2 cellular contexts compared by ENCODE assay signal in genomic region chr9:109499631-109500120, GRCh38.
A peak's percentile ranks its signal among the peaks of the same experiment; 100 is the strongest.
TF ChIP-seq lines count a peak whose summit lies in the region.

No MANE protein-coding gene starts in this region.

TF ChIP-seq in HCT116, 20 proteins besides CTCF, POLR2A, EP300 and RAD21 (continued from another document):
- TF ChIP-seq REST (IDR thresholded peaks at IDR 0.05; ENCODE audit: low read depth) = no peak
- TF ChIP-seq CEBPB (IDR thresholded peaks at IDR 0.05; ENCODE audit: low read depth) = no peak
- no peak for TF ChIP-seq ATF3 (IDR thresholded peaks at IDR 0.05)
- no peak; the same call in 1 of the 2 replicates for TF ChIP-seq EGR1 (IDR thresholded peaks at IDR 0.05; ENCODE audit: low read depth)

TF ChIP-seq in WTC11, 78 proteins besides CTCF, POLR2A, EP300 and RAD21 (continued from another document):
- 0 out of 2 replicates have a peak, but pooled peaks have one; percentile 34 for TF ChIP-seq ARID4B (CRISPR knock-in tag; IDR thresholded peaks at IDR 0.05; ENCODE audit: borderline replicate concordance)
- TF ChIP-seq PRDM15 (CRISPR knock-in tag; IDR thresholded peaks at IDR 0.05) = peak; percentile 98
- TF ChIP-seq ERG (CRISPR knock-in tag; IDR thresholded peaks at IDR 0.05) = no peak
- TF ChIP-seq TP53 (CRISPR knock-in tag; IDR thresholded peaks at IDR 0.05) = 0 out of 2 replicates have a peak, but pooled peaks have one; percentile 45
